Comparison of ENCODE assay signal across 8 cellular contexts in genomic region chr7:74544706-74545469, GRCh38.
DNase-seq lines count a peak whose midpoint lies in the region; ATAC-seq and TF ChIP-seq lines count a peak whose summit lies in the region.

No MANE protein-coding gene starts in this region.

- H3K27me3 ChIP-seq in Peyer's patch: no peaks in the 10 kb centered on the region
- no peaks in the 10 kb centered on the region for H3K27me3 ChIP-seq in dorsolateral prefrontal cortex

- H3K9me3 Mint-ChIP-seq in neural crest cell: no peaks in the 10 kb centered on the region

- H3K36me3 Mint-ChIP-seq in neural crest cell (ENCODE audit: low read depth): peaks cover 17% of the 10 kb centered on the region

- intact Hi-C loops in dorsolateral prefrontal cortex (cut with DNase I): no loop called here

- peaks cover 0 to 6% (median 0%) of the 10 kb centered on the region in 4 donors for H3K9me3 ChIP-seq in Peyer's patch

- TF ChIP-seq POLR2A in Peyer's patch (IDR thresholded peaks at IDR 0.05): no peak

- no peak overlapping the region for H3K4me3 Mint-ChIP-seq in neural crest cell

- no peak overlapping the region for H3K27ac Mint-ChIP-seq in neural crest cell (ENCODE audit: unreplicated experiment)

- peaks cover 0 to 9% (median 0%) of the 10 kb centered on the region in 3 donors for H3K36me3 ChIP-seq in Peyer's patch

- no peak overlapping the region for H3K4me3 ChIP-seq in Peyer's patch
- no peak overlapping the region for H3K4me3 ChIP-seq in dorsolateral prefrontal cortex

- no peaks in the 10 kb centered on the region for H3K4me1 ChIP-seq in Peyer's patch

- no peaks in the 10 kb centered on the region for H3K27me3 Mint-ChIP-seq in neural crest cell (ENCODE audit: low read depth)

- no peaks in the 10 kb centered on the region for H3K4me1 Mint-ChIP-seq in neural crest cell

- POLR2A ChIA-PET in HEK293T (lab: Yijun Ruan, JAX): no interaction called here

- DNase-seq in COLO829 (ENCODE audit: low spot score) (peak; percentile 33), HEK293T (ENCODE audit: extremely low spot score) (peak; percentile 44), Peyer's patch (peak in 2 of 3 donors; percentile 70 to 71), dorsolateral prefrontal cortex (no peak), neural crest cell (ENCODE audit: low read depth, low spot score) (peak; percentile 21), nucleus accumbens (lab: John Stamatoyannopoulos, UW) (no peak)

- TF ChIP-seq CTCF in Peyer's patch (IDR thresholded peaks at IDR 0.05) (peak in 4 of 6 experiments; percentile 38 to 78 (median 72)), dorsolateral prefrontal cortex (IDR thresholded peaks at IDR 0.05 in 54 of 56, conservative IDR thresholded peaks at IDR 0.05 in 2 of 56; ENCODE audit: low read depth in 1 of 56, partially characterized antibody in 56 of 56) (peak in 44 of 56 donors; percentile 11 to 49 (median 30)), neural crest cell (conservative IDR thresholded peaks at IDR 0.05) (peak; percentile 76)

- CTCF ChIA-PET in HEK293T (lab: Yijun Ruan, JAX): no interaction called here

- peak overlapping the region in 2 of 4 donors; percentile 9 to 45 for H3K27ac ChIP-seq in Peyer's patch
- no peak overlapping the region for H3K27ac ChIP-seq in dorsolateral prefrontal cortex

- ATAC-seq in HG02884 (IDR thresholded peaks at IDR 0.05; ENCODE audit: unreplicated experiment): no peak
- no peak for ATAC-seq in GM19035 (IDR thresholded peaks at IDR 0.05; ENCODE audit: unreplicated experiment)

TF ChIP-seq in HEK293T, 16 proteins besides CTCF, POLR2A, EP300 and RAD21:
- no peak for TF ChIP-seq ELF4 (IDR thresholded peaks at IDR 0.05)

Comparison
In these comparisons a context has a peak if more than half of its experiments do, and no peak if none do; other contexts are left out.
1. DNase-seq: peak in COLO829 (single experiment), HEK293T (single experiment), Peyer's patch (2 of 3) and neural crest cell (single experiment); none in dorsolateral prefrontal cortex (0 of 10) and nucleus accumbens (0 of 56).
2. Peak in every context shown above with its lines, with median percentiles within 50 percentile points of each other: CTCF ChIP-seq.